1 cellular context compared by ENCODE assay signal in the genomic region with DNA sequence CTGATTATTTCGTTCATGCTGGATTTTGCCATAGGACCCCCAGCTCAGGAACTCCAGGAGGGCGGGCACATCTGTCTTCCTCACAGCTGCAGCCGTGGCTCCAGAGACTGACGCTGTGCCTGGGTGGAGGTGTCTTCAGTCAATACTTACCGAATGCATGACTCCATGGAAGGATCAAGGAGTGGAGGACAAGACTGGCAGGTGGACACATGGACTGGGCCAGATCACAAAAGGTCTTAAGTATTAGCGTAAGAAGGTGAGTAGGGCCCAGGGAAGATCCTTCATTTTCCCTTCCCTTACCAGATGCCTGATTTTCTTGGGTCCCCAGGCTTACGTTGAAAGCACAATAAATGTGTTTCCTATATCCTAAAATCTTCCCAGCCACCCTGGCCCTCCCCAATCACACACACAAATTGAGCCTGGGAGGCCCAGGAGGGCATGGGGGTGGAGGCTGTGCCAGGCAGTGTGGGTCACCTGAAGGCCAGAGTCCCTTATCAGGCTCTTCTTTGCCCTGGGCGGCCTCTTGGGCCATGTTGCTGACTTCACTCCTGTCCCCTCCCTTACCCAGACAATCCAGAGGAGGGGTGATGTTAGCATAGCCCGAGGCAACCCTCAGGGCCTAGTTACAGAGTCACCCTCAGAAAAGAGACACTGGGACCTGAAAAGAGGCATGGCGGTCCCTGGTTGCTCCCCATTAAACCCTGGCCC.
TF ChIP-seq lines count a peak whose summit lies in the region.

No MANE protein-coding gene starts in this region.

TF ChIP-seq in GM23338, 12 proteins besides CTCF, POLR2A, EP300 and RAD21 (continued from another document):
- TF ChIP-seq, protein P1, sequence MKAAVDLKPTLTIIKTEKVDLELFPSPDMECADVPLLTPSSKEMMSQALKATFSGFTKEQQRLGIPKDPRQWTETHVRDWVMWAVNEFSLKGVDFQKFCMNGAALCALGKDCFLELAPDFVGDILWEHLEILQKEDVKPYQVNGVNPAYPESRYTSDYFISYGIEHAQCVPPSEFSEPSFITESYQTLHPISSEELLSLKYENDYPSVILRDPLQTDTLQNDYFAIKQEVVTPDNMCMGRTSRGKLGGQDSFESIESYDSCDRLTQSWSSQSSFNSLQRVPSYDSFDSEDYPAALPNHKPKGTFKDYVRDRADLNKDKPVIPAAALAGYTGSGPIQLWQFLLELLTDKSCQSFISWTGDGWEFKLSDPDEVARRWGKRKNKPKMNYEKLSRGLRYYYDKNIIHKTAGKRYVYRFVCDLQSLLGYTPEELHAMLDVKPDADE (IDR thresholded peaks at IDR 0.05) = no peak
- TF ChIP-seq NANOG (IDR thresholded peaks at IDR 0.05; ENCODE audit: borderline replicate concordance) (no peak), STAT1 (IDR thresholded peaks at IDR 0.05; ENCODE audit: unreplicated experiment) (no peak)
- TF ChIP-seq, protein P2, sequence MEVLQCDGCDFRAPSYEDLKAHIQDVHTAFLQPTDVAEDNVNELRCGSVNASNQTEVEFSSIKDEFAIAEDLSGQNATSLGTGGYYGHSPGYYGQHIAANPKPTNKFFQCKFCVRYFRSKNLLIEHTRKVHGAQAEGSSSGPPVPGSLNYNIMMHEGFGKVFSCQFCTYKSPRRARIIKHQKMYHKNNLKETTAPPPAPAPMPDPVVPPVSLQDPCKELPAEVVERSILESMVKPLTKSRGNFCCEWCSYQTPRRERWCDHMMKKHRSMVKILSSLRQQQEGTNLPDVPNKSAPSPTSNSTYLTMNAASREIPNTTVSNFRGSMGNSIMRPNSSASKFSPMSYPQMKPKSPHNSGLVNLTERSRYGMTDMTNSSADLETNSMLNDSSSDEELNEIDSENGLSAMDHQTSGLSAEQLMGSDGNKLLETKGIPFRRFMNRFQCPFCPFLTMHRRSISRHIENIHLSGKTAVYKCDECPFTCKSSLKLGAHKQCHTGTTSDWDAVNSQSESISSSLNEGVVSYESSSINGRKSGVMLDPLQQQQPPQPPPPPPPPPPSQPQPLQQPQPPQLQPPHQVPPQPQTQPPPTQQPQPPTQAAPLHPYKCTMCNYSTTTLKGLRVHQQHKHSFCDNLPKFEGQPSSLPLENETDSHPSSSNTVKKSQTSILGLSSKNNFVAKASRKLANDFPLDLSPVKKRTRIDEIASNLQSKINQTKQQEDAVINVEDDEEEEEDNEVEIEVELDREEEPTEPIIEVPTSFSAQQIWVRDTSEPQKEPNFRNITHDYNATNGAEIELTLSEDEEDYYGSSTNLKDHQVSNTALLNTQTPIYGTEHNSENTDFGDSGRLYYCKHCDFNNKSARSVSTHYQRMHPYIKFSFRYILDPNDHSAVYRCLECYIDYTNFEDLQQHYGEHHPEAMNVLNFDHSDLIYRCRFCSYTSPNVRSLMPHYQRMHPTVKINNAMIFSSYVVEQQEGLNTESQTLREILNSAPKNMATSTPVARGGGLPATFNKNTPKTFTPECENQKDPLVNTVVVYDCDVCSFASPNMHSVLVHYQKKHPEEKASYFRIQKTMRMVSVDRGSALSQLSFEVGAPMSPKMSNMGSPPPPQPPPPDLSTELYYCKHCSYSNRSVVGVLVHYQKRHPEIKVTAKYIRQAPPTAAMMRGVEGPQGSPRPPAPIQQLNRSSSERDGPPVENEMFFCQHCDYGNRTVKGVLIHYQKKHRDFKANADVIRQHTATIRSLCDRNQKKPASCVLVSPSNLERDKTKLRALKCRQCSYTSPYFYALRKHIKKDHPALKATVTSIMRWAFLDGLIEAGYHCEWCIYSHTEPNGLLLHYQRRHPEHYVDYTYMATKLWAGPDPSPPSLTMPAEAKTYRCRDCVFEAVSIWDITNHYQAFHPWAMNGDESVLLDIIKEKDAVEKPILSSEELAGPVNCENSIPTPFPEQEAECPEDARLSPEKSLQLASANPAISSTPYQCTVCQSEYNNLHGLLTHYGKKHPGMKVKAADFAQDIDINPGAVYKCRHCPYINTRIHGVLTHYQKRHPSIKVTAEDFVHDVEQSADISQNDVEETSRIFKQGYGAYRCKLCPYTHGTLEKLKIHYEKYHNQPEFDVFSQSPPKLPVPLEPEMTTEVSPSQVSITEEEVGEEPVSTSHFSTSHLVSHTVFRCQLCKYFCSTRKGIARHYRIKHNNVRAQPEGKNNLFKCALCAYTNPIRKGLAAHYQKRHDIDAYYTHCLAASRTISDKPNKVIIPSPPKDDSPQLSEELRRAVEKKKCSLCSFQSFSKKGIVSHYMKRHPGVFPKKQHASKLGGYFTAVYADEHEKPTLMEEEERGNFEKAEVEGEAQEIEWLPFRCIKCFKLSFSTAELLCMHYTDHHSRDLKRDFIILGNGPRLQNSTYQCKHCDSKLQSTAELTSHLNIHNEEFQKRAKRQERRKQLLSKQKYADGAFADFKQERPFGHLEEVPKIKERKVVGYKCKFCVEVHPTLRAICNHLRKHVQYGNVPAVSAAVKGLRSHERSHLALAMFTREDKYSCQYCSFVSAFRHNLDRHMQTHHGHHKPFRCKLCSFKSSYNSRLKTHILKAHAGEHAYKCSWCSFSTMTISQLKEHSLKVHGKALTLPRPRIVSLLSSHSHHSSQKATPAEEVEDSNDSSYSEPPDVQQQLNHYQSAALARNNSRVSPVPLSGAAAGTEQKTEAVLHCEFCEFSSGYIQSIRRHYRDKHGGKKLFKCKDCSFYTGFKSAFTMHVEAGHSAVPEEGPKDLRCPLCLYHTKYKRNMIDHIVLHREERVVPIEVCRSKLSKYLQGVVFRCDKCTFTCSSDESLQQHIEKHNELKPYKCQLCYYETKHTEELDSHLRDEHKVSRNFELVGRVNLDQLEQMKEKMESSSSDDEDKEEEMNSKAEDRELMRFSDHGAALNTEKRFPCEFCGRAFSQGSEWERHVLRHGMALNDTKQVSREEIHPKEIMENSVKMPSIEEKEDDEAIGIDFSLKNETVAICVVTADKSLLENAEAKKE (CRISPR knock-in tag; IDR thresholded peaks at IDR 0.05) = no peak
TF ChIP-seq in GM23338: peak in this region for 0.
